8 cellular contexts compared by ENCODE assay signal in the genomic region with DNA sequence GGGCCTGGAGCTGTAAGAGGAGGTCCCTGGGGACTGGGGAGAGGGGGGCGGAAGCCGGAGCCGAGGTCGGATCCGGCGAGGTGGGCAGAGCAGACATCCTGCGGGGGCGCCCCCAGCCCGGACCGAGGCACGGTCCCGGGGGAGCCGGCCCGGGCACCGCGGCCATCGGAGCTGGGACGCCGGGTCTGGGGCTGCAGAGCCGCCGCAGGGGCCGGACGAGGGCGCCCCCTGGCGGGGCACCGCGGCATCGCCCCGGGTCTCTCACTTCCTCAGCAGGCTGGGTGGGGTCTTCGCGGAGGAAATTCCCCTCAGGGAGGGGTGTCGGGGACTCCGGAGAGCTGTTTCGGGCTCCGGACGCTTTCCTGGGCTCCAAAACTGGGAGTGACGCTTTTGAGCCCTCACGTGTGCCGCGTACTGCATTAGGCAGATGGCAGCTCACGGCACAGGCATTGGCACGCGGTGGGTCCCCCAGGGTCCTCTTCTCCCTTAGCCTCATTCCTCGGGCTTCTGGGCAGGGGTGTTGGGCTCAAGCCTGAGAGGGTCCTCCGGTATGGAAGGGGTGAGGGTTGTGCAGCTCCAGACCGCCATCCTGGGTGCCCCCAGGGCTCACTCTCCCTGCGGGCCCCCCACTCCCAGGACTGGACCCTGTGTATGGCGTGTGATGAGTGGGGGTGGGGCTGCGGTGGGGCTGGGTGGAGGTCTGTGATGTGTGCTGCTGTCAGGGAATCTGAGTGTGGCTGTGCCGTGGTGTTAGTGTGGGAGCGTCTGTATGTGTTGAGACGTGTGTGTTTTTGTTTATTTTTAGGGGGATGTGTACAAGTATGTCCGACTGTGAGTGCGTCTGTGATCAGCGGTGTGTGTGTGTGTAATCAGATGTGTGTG. TPM values are rescaled to one million over a fixed set of nuclear protein-coding genes. Genes with fewer than 3 reads are reported as not detected.
A peak's percentile ranks its signal among the peaks of the same experiment; 100 is the strongest.
DNase-seq lines count a peak whose midpoint lies in the region; ATAC-seq and TF ChIP-seq lines count a peak whose summit lies in the region.

No MANE protein-coding gene starts in this region.

- intact Hi-C loops in Panc1 (cut with micrococcal nuclease; ENCODE audit: unreplicated experiment) = loop anchor here (10.0 kb wide), 1 partner anchor 496 kb away; no protein-coding TSS in a partner anchor

- H3K36me3 ChIP-seq in Panc1 (ENCODE audit: control insufficient read depth, insufficient read depth, low read length) = no peaks in the 10 kb centered on the region

- no peaks in the 10 kb centered on the region for H3K27me3 ChIP-seq in Panc1 (ENCODE audit: control insufficient read depth, insufficient read depth, low read length)

- H3K4me3 ChIP-seq in GM12875 (ENCODE audit: low read depth, low read length) (peak overlapping the region; percentile 27), Panc1 (ENCODE audit: low read depth in 2 of 2, low read length in 2 of 2) (peak overlapping the region; percentile 41 to 56), astrocyte of the spinal cord (ENCODE audit: low read depth, low read length) (peak overlapping the region; percentile 5)

- POLR2A ChIA-PET in Panc1 (lab: Charles Lee) = interaction anchor here (0.7 kb wide), 2 partner anchors 15 to 38 kb away, joined by 7 to 16 read pairs; no protein-coding TSS in a partner anchor

- H3K27ac ChIP-seq in 22Rv1 (no peak overlapping the region), Panc1 (ENCODE audit: low read length) (peak overlapping the region; percentile 51)

- H3K4me1 ChIP-seq in Panc1 (ENCODE audit: control insufficient read depth, insufficient read depth, low read length) = peaks cover 5% of the 10 kb centered on the region; the same call in 1 of the 2 replicates

- no peaks in the 10 kb centered on the region for H3K9me3 ChIP-seq in Panc1 (ENCODE audit: control insufficient read depth, insufficient read depth, low read depth, low read length)

- CTCF ChIA-PET in Panc1 (lab: Charles Lee) = interaction anchor here (0.5 to 1.2 kb wide), 14 partner anchors 30 to 497 kb away, joined by 3 to 13 read pairs (median 5); no protein-coding TSS in a partner anchor

- in situ Hi-C loops in Panc1 (cut with HindIII; ENCODE audit: low pct_unique_long_range_greater_than_20kb, low sequenced_read_pairs) = no loop called here
- in situ Hi-C loops in astrocyte of the spinal cord (cut with HindIII; ENCODE audit: low sequenced_read_pairs) = no loop called here

- DNase-seq in Panc1 (ENCODE audit: low read depth, low spot score) = peak; percentile 17
- no peak for DNase-seq in astrocyte of the spinal cord (ENCODE audit: low read depth, low spot score)
- peak; percentile 88 for DNase-seq in iPS-NIHi7 (ENCODE audit: extremely low spot score)
- DNase-seq in stimulated activated CD4-positive, alpha-beta T cell treated with anti-CD3 and anti-CD28 coated beads, Interleukin-1b, Interleukin-23, amount 100 ng/mL, for 48 hours = peak; percentile 27
- no peak for DNase-seq in middle frontal gyrus (ENCODE audit: extremely low spot score, low spot score)

- TF ChIP-seq CTCF in 22Rv1 (IDR thresholded peaks at IDR 0.05) (peak; percentile 97), GM12875 (IDR thresholded peaks at IDR 0.05; ENCODE audit: borderline replicate concordance, insufficient read depth, low read depth, low read length) (peak; percentile 98), Panc1 (IDR thresholded peaks at IDR 0.05) (peak; percentile 96), astrocyte of the spinal cord (IDR thresholded peaks at IDR 0.05; ENCODE audit: low read depth, low read length) (peak; percentile 79)

- BruUV-seq in Panc1 (replicated peaks; lab: Mats Ljungman, UMichigan) = no TSS peak

- ATAC-seq in Panc1 = peak; percentile 65
- ATAC-seq in HG02870 (IDR thresholded peaks at IDR 0.05; ENCODE audit: unreplicated experiment) = no peak

RNA-seq across cellular contexts. Expression of a gene that starts 29.6 kb away (rescaled TPM):
- total RNA-seq in Panc1 (2021; ENCODE audit: unreplicated experiment) = 0.36 TPM
- not detected for polyA plus RNA-seq in Panc1 (2012; ENCODE audit: insufficient read length)

Comparison
In these comparisons a context has a peak if more than half of its experiments do, and no peak if none do; other contexts are left out.
1. DNase-seq: peak in Panc1 (single experiment), iPS-NIHi7 (single experiment) and stimulated activated CD4-positive, alpha-beta T cell treated with anti-CD3 and anti-CD28 coated beads, Interleukin-1b, Interleukin-23, amount 100 ng/mL, for 48 hours (single experiment); none in astrocyte of the spinal cord (single experiment) and middle frontal gyrus (single experiment).
2. Peak in every context shown above with its lines, with median percentiles within 50 percentile points of each other: CTCF ChIP-seq and H3K4me3 ChIP-seq.